Comparison of ENCODE assay signal across 18 cellular contexts in the genomic region with DNA sequence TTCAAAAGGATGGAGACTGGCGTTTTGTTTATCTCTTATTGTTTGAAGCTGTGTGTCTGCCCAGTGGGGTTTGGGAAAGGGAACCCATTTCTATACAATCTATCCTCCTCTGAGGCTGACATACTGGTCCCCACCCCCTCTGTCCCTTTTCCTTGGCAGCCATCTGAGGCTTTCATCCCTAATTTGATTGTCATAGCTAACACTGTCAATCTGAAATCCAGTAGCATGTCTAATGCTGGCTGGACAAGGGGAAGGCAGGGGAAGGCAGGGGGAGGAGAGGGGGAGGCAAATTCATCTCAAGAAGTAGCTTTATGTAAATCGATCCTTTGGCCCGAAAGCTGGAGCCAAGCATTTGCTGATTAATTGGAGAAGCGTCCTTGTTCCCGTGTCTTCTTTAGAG.
DNase-seq lines count a peak whose midpoint lies in the region; ATAC-seq and TF ChIP-seq lines count a peak whose summit lies in the region.
"Had no signal": no experiment of that assay in that cellular context is flagged by ENCODE, and none has a peak within 500 bp of the region (broad histone marks: within the 10 kb centered on the region; RNA-seq: fewer than 3 reads in every experiment).

No MANE protein-coding gene starts in this region.

- TF ChIP-seq POLR2A in lower leg skin (IDR thresholded peaks at IDR 0.05), result no peak

- H2AFZ ChIP-seq in neuronal stem cell (ENCODE audit: low read length), result peak overlapping the region; percentile 17
- H2AFZ ChIP-seq: GM23248 had no signal

- H3K4me3 ChIP-seq in BE2C (ENCODE audit: low read depth, low read length), result peak overlapping the region; percentile 6; the same call in 1 of the 2 replicates
- no peak overlapping the region for H3K4me3 ChIP-seq in WERI-Rb-1 (ENCODE audit: low read depth, low read length)
- H3K4me3 ChIP-seq in neuronal stem cell (ENCODE audit: low read length in 2 of 2), result no peak overlapping the region
- H3K4me3 ChIP-seq in lower leg skin (ENCODE audit: low read depth, poor library complexity, severe bottlenecking), result no peak overlapping the region
- H3K4me3 ChIP-seq: BLaER1, GM23248 had no signal

- H3K14ac ChIP-seq in neuronal stem cell (ENCODE audit: low read length), result no peak overlapping the region

- no peak overlapping the region for H2AK5ac ChIP-seq in neuronal stem cell (ENCODE audit: low read depth, low read length)

- ATAC-seq in GM19452 (IDR thresholded peaks at IDR 0.05; ENCODE audit: unreplicated experiment), result no peak
- ATAC-seq: CD8-positive, alpha-beta T cell; HCT116 had no signal

- H3K27me3 Mint-ChIP-seq in nephron progenitor cell (ENCODE audit: low read depth, poor library complexity) (peaks cover 31% of the 10 kb centered on the region), mesothelial cell of epicardium (ENCODE audit: low read depth) (no peaks in the 10 kb centered on the region)

- no peak overlapping the region for H4K8ac ChIP-seq in neuronal stem cell (ENCODE audit: low read depth, low read length)

- H3K4me3 Mint-ChIP-seq in nephron progenitor cell, result no peak overlapping the region
- no peak overlapping the region for H3K4me3 Mint-ChIP-seq in mesothelial cell of epicardium
- H3K4me3 Mint-ChIP-seq: CD4-positive, CD25-positive, alpha-beta regulatory T cell; CD8-positive, alpha-beta T cell; H9 had no signal

- H2BK5ac ChIP-seq in neuronal stem cell (ENCODE audit: low read length), result no peak overlapping the region

- no peak overlapping the region for H4K91ac ChIP-seq in neuronal stem cell (ENCODE audit: low read depth, low read length, poor library complexity)

- H3K9ac ChIP-seq in neuronal stem cell (ENCODE audit: low read depth, low read length, poor library complexity), result no peak overlapping the region
- H3K9ac ChIP-seq: BLaER1, GM23248 had no signal

- no peak for TF ChIP-seq CTCF in BE2C (IDR thresholded peaks at IDR 0.05; ENCODE audit: low read depth, low read length)
- TF ChIP-seq CTCF in WERI-Rb-1 (IDR thresholded peaks at IDR 0.05; ENCODE audit: low read depth, low read length), result no peak
- no peak for TF ChIP-seq CTCF in nephron progenitor cell (IDR thresholded peaks at IDR 0.05)
- no peak for TF ChIP-seq CTCF in lower leg skin (IDR thresholded peaks at IDR 0.05)
- no peak for TF ChIP-seq CTCF in mesothelial cell of epicardium (IDR thresholded peaks at IDR 0.05; ENCODE audit: unreplicated experiment)

- H3K9me3 ChIP-seq in BE2C, result no peaks in the 10 kb centered on the region
- no peaks in the 10 kb centered on the region for H3K9me3 ChIP-seq in WERI-Rb-1 (ENCODE audit: severe bottlenecking)
- no peaks in the 10 kb centered on the region for H3K9me3 ChIP-seq in neuronal stem cell (replicated peaks in 1 of 2; ENCODE audit: control insufficient read depth in 2 of 2, insufficient read depth in 1 of 2, low read depth in 1 of 2, low read length in 2 of 2)
- H3K9me3 ChIP-seq: BLaER1, Caco-2 had no signal

- no peak overlapping the region for H3K23ac ChIP-seq in neuronal stem cell (ENCODE audit: low read depth, low read length, poor library complexity)

- no CpG with 5 or more reads among the region's 5 CpGs for WGBS in neuronal stem cell (ENCODE audit: extremely low coverage in 2 of 2, insufficient read length in 2 of 2, insufficient replicate concordance in 1 of 2), 2 donors
- 86 to 95% methylated on average over 5 of the region's 5 CpGs for WGBS in lower leg skin, 2 donors

- H3K79me1 ChIP-seq in neuronal stem cell (ENCODE audit: low read depth, low read length), result no peaks in the 10 kb centered on the region

- H3K27ac ChIP-seq in WERI-Rb-1 (peak overlapping the region; percentile 26; the same call in 1 of the 2 replicates), neuronal stem cell (replicated peaks; ENCODE audit: low read length) (no peak overlapping the region)
- H3K27ac ChIP-seq: BLaER1, C4-2B, GM23248 had no signal

- DNase-seq in BE2C (peak; percentile 66), NCI-H82 (lab: John Stamatoyannopoulos, UW) (peak; percentile 97), WERI-Rb-1 (peak; percentile 34), neuronal stem cell (ENCODE audit: low spot score) (no peak), nephron progenitor cell (no peak), lower leg skin (ENCODE audit: low spot score in 2 of 2) (no peak), mesothelial cell of epicardium (ENCODE audit: low spot score in 2 of 2, unreplicated experiment in 2 of 2) (no peak)
- DNase-seq: Caco-2; CD4-positive, CD25-positive, alpha-beta regulatory T cell; CD8-positive, alpha-beta T cell; DMS153; DND-41; GM23248; H9 had no signal

- H3K4ac ChIP-seq in neuronal stem cell (ENCODE audit: low read length), result no peak overlapping the region

- H3K27me3 ChIP-seq in BE2C (no peaks in the 10 kb centered on the region), WERI-Rb-1 (ENCODE audit: insufficient read depth, low read depth, severe bottlenecking) (peaks cover 71% of the 10 kb centered on the region), neuronal stem cell (ENCODE audit: control insufficient read depth in 3 of 3, insufficient read depth in 3 of 3, low read depth in 1 of 3, low read length in 3 of 3) (no peaks in the 10 kb centered on the region)
- H3K27me3 ChIP-seq: BLaER1 had no signal

- no peak overlapping the region for H2BK12ac ChIP-seq in neuronal stem cell (ENCODE audit: low read length)

- intact Hi-C loops in lower leg skin (cut with DNase I; ENCODE audit: low total_unique reads), result no loop called here

- no peak overlapping the region for H2BK120ac ChIP-seq in neuronal stem cell (ENCODE audit: low read depth, low read length)

- H3K9me3 Mint-ChIP-seq in nephron progenitor cell (no peaks in the 10 kb centered on the region), mesothelial cell of epicardium (no peaks in the 10 kb centered on the region)
- H3K9me3 Mint-ChIP-seq: CD4-positive, CD25-positive, alpha-beta regulatory T cell; CD8-positive, alpha-beta T cell; H9 had no signal

- no peak overlapping the region for H3K27ac Mint-ChIP-seq in nephron progenitor cell
- no peak overlapping the region for H3K27ac Mint-ChIP-seq in mesothelial cell of epicardium
- H3K27ac Mint-ChIP-seq: CD4-positive, CD25-positive, alpha-beta regulatory T cell; CD8-positive, alpha-beta T cell; H9 had no signal

- no peak overlapping the region for H3K18ac ChIP-seq in neuronal stem cell (ENCODE audit: low read length)

- no peak overlapping the region for H3K4me2 ChIP-seq in neuronal stem cell (ENCODE audit: insufficient read depth, low read length, poor library complexity, severe bottlenecking)
- H3K4me2 ChIP-seq: BLaER1 had no signal

- H3K4me1 ChIP-seq in BE2C, result peaks cover 81% of the 10 kb centered on the region
- H3K4me1 ChIP-seq in neuronal stem cell (ENCODE audit: control insufficient read depth in 2 of 2, insufficient read depth in 1 of 2, low read depth in 1 of 2, low read length in 2 of 2), result peaks cover 6 to 20% of the 10 kb centered on the region in 2 donors
- H3K4me1 ChIP-seq: Caco-2 had no signal

- H2BK15ac ChIP-seq in neuronal stem cell (ENCODE audit: low read length), result no peak overlapping the region

- no peaks in the 10 kb centered on the region for H3K36me3 ChIP-seq in BE2C
- no peaks in the 10 kb centered on the region for H3K36me3 ChIP-seq in WERI-Rb-1
- no peaks in the 10 kb centered on the region for H3K36me3 ChIP-seq in neuronal stem cell (replicated peaks in 1 of 2; ENCODE audit: control insufficient read depth in 2 of 2, insufficient read depth in 2 of 2, low read length in 2 of 2)
- H3K36me3 ChIP-seq: BLaER1 had no signal

- H3K4me1 Mint-ChIP-seq in nephron progenitor cell (peaks cover 42% of the 10 kb centered on the region), mesothelial cell of epicardium (peaks cover 63% of the 10 kb centered on the region)

- H3K36me3 Mint-ChIP-seq in nephron progenitor cell (ENCODE audit: low read depth) (no peaks in the 10 kb centered on the region), mesothelial cell of epicardium (no peaks in the 10 kb centered on the region)
- H3K36me3 Mint-ChIP-seq: CD4-positive, CD25-positive, alpha-beta regulatory T cell; CD8-positive, alpha-beta T cell had no signal

Comparison
In these comparisons a context has a peak if more than half of its experiments do, and no peak if none do; other contexts are left out.
1. DNase-seq: peak in BE2C (single experiment), NCI-H82 (single experiment) and WERI-Rb-1 (single experiment); none in neuronal stem cell (single experiment), nephron progenitor cell (single experiment), lower leg skin (0 of 2) and mesothelial cell of epicardium (0 of 2).